Comparison of ENCODE assay signal across 10 cellular contexts in the genomic region with DNA sequence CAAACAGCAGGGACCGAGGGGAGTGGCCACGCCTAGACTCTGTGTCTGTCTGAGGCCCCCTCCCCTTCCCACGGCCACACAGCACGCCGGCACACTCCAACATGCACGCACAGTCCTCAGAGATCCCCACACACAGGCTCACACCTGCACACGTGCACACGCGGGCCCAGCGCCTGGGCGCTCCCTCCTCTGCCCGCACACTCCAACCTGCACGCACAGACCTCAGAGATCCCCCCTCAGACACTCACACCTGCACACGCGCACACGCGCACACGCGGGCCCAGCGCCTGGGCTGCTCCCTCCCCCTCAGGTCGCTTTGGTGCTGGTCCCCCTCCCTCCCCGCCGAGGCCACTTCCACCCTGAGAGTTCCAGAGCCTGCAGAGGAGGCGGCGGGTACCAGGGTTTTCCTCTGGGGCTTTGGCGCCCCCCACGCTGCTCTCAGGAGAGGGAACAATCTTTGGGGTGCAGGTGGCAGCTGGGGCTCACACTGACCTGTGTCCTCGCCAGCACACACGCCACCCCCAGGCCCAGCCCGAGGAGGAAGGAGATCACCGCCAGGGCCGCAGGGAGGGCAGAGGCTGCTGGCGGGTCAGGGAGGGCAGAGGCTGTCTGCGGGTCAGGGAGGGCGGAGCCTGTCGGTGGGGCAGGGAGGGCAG. TPM values are rescaled to one million over a fixed set of nuclear protein-coding genes. Genes with fewer than 3 reads are reported as not detected.
A peak's percentile ranks its signal among the peaks of the same experiment; 100 is the strongest.
DNase-seq lines count a peak whose midpoint lies in the region; ATAC-seq and TF ChIP-seq lines count a peak whose summit lies in the region.
"Had no signal": no experiment of that assay in that cellular context is flagged by ENCODE, and none has a peak within 500 bp of the region (broad histone marks: within the 10 kb centered on the region; RNA-seq: fewer than 3 reads in every experiment).

No MANE protein-coding gene starts in this region.

- H3K9ac ChIP-seq in HUES64 (ENCODE audit: low read depth, low read length), result no peak overlapping the region

- WGBS in HUES64, result 64% methylated on average over 36 of the region's 36 CpGs
- 10 to 14% methylated on average over 2 to 22 of the region's 36 CpGs for WGBS in esophagus squamous epithelium, 2 donors

- H3K4me3 ChIP-seq in HUES64 (ENCODE audit: low read length) (peak overlapping the region; percentile 13), esophagus squamous epithelium (peak overlapping the region in 3 of 4 donors; percentile 20 to 44 (median 31)), skin epidermis (peak overlapping the region in 6 of 7 experiments; percentile 13 to 33 (median 20))
- H3K4me3 ChIP-seq: SJCRH30 had no signal

- DNase-seq in activated CD4-positive, alpha-beta T cell treated with anti-CD3 and anti-CD28 coated beads, Interleukin-2, amount 10 ng/mL, durations not matched to agents 24 days and 14 days, result peak; percentile 84
- DNase-seq in esophagus squamous epithelium (lab: John Stamatoyannopoulos, UW) (no peak), nucleus accumbens (lab: John Stamatoyannopoulos, UW) (no peak), NCI-H82 treated with DMSO at 0.1 percent for 48 hours (lab: John Stamatoyannopoulos, UW; ENCODE audit: unreplicated experiment) (no peak)
- DNase-seq: KG1, SJCRH30 had no signal

- no peaks in the 10 kb centered on the region for H3K27me3 Mint-ChIP-seq in activated CD4-positive, alpha-beta T cell treated with anti-CD3 and anti-CD28 coated beads, Interleukin-2, amount 10 ng/mL, durations not matched to agents 24 days and 14 days

- H3K27ac Mint-ChIP-seq in activated CD4-positive, alpha-beta T cell treated with anti-CD3 and anti-CD28 coated beads, Interleukin-2, amount 10 ng/mL, durations not matched to agents 24 days and 14 days, result no peak overlapping the region

- intact Hi-C loops in activated CD4-positive, alpha-beta T cell treated with anti-CD3 and anti-CD28 coated beads, Interleukin-2, amount 10 ng/mL, durations not matched to agents 24 days and 14 days (cut with micrococcal nuclease), result no loop called here
- intact Hi-C loops in esophagus squamous epithelium (cut with DNase I), result no loop called here

- no peak for TF ChIP-seq CTCF in esophagus squamous epithelium (IDR thresholded peaks at IDR 0.05)

- H3K9me3 ChIP-seq in HUES64 (ENCODE audit: insufficient read depth, low read depth, low read length) (no peaks in the 10 kb centered on the region), esophagus squamous epithelium (no peaks in the 10 kb centered on the region)
- H3K9me3 ChIP-seq: SJCRH30 had no signal

- H3K4me1 ChIP-seq in HUES64 (ENCODE audit: insufficient read depth, low read length), result no peaks in the 10 kb centered on the region
- H3K4me1 ChIP-seq in esophagus squamous epithelium, result peaks cover 0 to 21% (median 10%) of the 10 kb centered on the region in 3 donors

- H3K27ac ChIP-seq in HUES64 (ENCODE audit: low read depth, low read length) (no peak overlapping the region), esophagus squamous epithelium (no peak overlapping the region), skin epidermis (peak overlapping the region in 7 of 21 experiments; percentile 14 to 84 (median 60))
- H3K27ac ChIP-seq: SJCRH30 had no signal

- no peaks in the 10 kb centered on the region; the same call in 1 of the 2 replicates for H3K27me3 ChIP-seq in HUES64 (ENCODE audit: insufficient read depth, low read length)
- H3K27me3 ChIP-seq in esophagus squamous epithelium, result peaks cover 5 to 80% (median 16%) of the 10 kb centered on the region in 4 donors

- peaks cover 18% of the 10 kb centered on the region for H3K4me1 Mint-ChIP-seq in activated CD4-positive, alpha-beta T cell treated with anti-CD3 and anti-CD28 coated beads, Interleukin-2, amount 10 ng/mL, durations not matched to agents 24 days and 14 days

- no peaks in the 10 kb centered on the region for H3K36me3 ChIP-seq in HUES64 (ENCODE audit: insufficient read depth, low read length)
- no peaks in the 10 kb centered on the region for H3K36me3 ChIP-seq in esophagus squamous epithelium
- H3K36me3 ChIP-seq: SJCRH30 had no signal

- H3K4me3 Mint-ChIP-seq in activated CD4-positive, alpha-beta T cell treated with anti-CD3 and anti-CD28 coated beads, Interleukin-2, amount 10 ng/mL, durations not matched to agents 24 days and 14 days, result no peak overlapping the region

- peaks cover 31% of the 10 kb centered on the region for H3K36me3 Mint-ChIP-seq in activated CD4-positive, alpha-beta T cell treated with anti-CD3 and anti-CD28 coated beads, Interleukin-2, amount 10 ng/mL, durations not matched to agents 24 days and 14 days (ENCODE audit: low read depth)

- no peak for ATAC-seq in HG02588 (IDR thresholded peaks at IDR 0.05; ENCODE audit: unreplicated experiment)
- ATAC-seq in GM19463 (IDR thresholded peaks at IDR 0.05; ENCODE audit: unreplicated experiment), result no peak

- H3K9me3 Mint-ChIP-seq in activated CD4-positive, alpha-beta T cell treated with anti-CD3 and anti-CD28 coated beads, Interleukin-2, amount 10 ng/mL, durations not matched to agents 24 days and 14 days, result no peaks in the 10 kb centered on the region

- no peak for TF ChIP-seq POLR2A in esophagus squamous epithelium (IDR thresholded peaks at IDR 0.05)

RNA-seq across cellular contexts. Expression of a gene that starts 1.6 kb away (rescaled TPM):
- 0.20 TPM for polyA plus RNA-seq in HUES64 (2013, experiment 1 of 2)
- polyA plus RNA-seq in HUES64 (2013, experiment 2 of 2), result 0.44 TPM
- total RNA-seq in activated CD4-positive, alpha-beta T cell treated with anti-CD3 and anti-CD28 coated beads, Interleukin-2, amount 10 ng/mL, durations not matched to agents 24 days and 14 days, result 413 and 415 TPM in 2 replicates
- total RNA-seq in esophagus squamous epithelium, result 1 to 10 TPM; 3.0 to 4.4 (median 4.1) TPM

RNA-seq across cellular contexts. Expression of a gene that starts 17.7 kb away (rescaled TPM):
- 0.20 TPM for polyA plus RNA-seq in HUES64 (2013, experiment 1 of 2)
- not detected for polyA plus RNA-seq in HUES64 (2013, experiment 2 of 2)
- total RNA-seq in activated CD4-positive, alpha-beta T cell treated with anti-CD3 and anti-CD28 coated beads, Interleukin-2, amount 10 ng/mL, durations not matched to agents 24 days and 14 days, result 4.3 and 4.6 TPM in 2 replicates
- 10 to 100 TPM in 1 of 4 donors, 1 to 10 TPM in 3; 4.3 to 19.5 (median 6.5) TPM for total RNA-seq in esophagus squamous epithelium

RNA-seq across cellular contexts. Expression of a gene that starts 42.3 kb away (rescaled TPM):
- 70.8 TPM for polyA plus RNA-seq in HUES64 (2013, experiment 1 of 2)
- polyA plus RNA-seq in HUES64 (2013, experiment 2 of 2), result 68.3 TPM
- total RNA-seq in activated CD4-positive, alpha-beta T cell treated with anti-CD3 and anti-CD28 coated beads, Interleukin-2, amount 10 ng/mL, durations not matched to agents 24 days and 14 days, result 137 and 146 TPM in 2 replicates
- total RNA-seq in esophagus squamous epithelium, result 100 to 1,000 TPM in 1 of 4 donors, 10 to 100 TPM in 3; 24.6 to 102 (median 57.1) TPM

RNA-seq across cellular contexts. Expression of a gene that starts 43.2 kb away (rescaled TPM):
- 0.50 TPM for polyA plus RNA-seq in HUES64 (2013, experiment 1 of 2)
- 0.44 TPM for polyA plus RNA-seq in HUES64 (2013, experiment 2 of 2)
- total RNA-seq in activated CD4-positive, alpha-beta T cell treated with anti-CD3 and anti-CD28 coated beads, Interleukin-2, amount 10 ng/mL, durations not matched to agents 24 days and 14 days, result 0.09 TPM in 2 replicates
- total RNA-seq in esophagus squamous epithelium, result not detected

RNA-seq across cellular contexts. Expression of a gene that starts 55.7 kb away (rescaled TPM):
- 0.25 TPM for polyA plus RNA-seq in HUES64 (2013, experiment 1 of 2)
- polyA plus RNA-seq in HUES64 (2013, experiment 2 of 2), result 0.38 TPM
- total RNA-seq in activated CD4-positive, alpha-beta T cell treated with anti-CD3 and anti-CD28 coated beads, Interleukin-2, amount 10 ng/mL, durations not matched to agents 24 days and 14 days, result 0.14 TPM in 1 of 2 replicates, not detected in the other
- total RNA-seq in esophagus squamous epithelium, result not detected

Comparison
In these comparisons a context has a peak if more than half of its experiments do, and no peak if none do; other contexts are left out.
1. RNA of a gene that starts 1.6 kb away (total RNA-seq): 413 to 415 TPM in activated CD4-positive, alpha-beta T cell treated with anti-CD3 and anti-CD28 coated beads, Interleukin-2, amount 10 ng/mL, durations not matched to agents 24 days and 14 days; 3.0 to 4.4 TPM in esophagus squamous epithelium; every median in the first group is over 10 times any median in the second.
2. Peak in every context shown above with its lines, with median percentiles within 50 percentile points of each other: H3K4me3 ChIP-seq.